Comparison of ENCODE assay signal across 2 cellular contexts in genomic region chr5:77778881-77779438, GRCh38.
A peak's percentile ranks its signal among the peaks of the same experiment; 100 is the strongest.
TF ChIP-seq lines count a peak whose summit lies in the region.

No MANE protein-coding gene starts in this region.

TF ChIP-seq in HCT116, 20 proteins besides CTCF, POLR2A, EP300 and RAD21 (continued from another document):
- no peak for TF ChIP-seq ATF3 (IDR thresholded peaks at IDR 0.05)
- no peak for TF ChIP-seq EZH2phosphoT487 (IDR thresholded peaks at IDR 0.05; ENCODE audit: borderline replicate concordance)
- TF ChIP-seq CBX3 (IDR thresholded peaks at IDR 0.05; ENCODE audit: low read depth): no peak
- no peak for TF ChIP-seq EGR1 (IDR thresholded peaks at IDR 0.05; ENCODE audit: low read depth)
- TF ChIP-seq CEBPB (IDR thresholded peaks at IDR 0.05; ENCODE audit: low read depth): no peak

TF ChIP-seq in K562, 482 proteins besides CTCF, POLR2A, EP300 and RAD21 (continued from another document and continues in another):
- TF ChIP-seq RBFOX2 (IDR thresholded peaks at IDR 0.05; ENCODE audit: low read depth, low read length): peak; percentile 58
- TF ChIP-seq ZNF766 (CRISPR knock-in tag; conservative IDR thresholded peaks at IDR 0.05): 0 out of 2 replicates have a peak, but pooled peaks have one; percentile 20
- peak in 1 of 2 experiments; percentile 83; a peak in 2 of 4 replicates for TF ChIP-seq ZMIZ1 (IDR thresholded peaks at IDR 0.05; ENCODE audit: low read depth in 2 of 2, low read length in 2 of 2)
- no peak for TF ChIP-seq GATA2 (CRISPR knock-in tag; IDR thresholded peaks at IDR 0.05)
- peak; percentile 72 for TF ChIP-seq TEAD4 (IDR thresholded peaks at IDR 0.05; ENCODE audit: low read length)
- TF ChIP-seq TEAD4 (CRISPR knock-in tag; IDR thresholded peaks at IDR 0.05; ENCODE audit: borderline replicate concordance): no peak
- TF ChIP-seq POLR2G (IDR thresholded peaks at IDR 0.05; ENCODE audit: low read depth, low read length): 0 out of 2 replicates have a peak, but pooled peaks have one; percentile 24
- TF ChIP-seq POLR3G (IDR thresholded peaks at IDR 0.05; ENCODE audit: extremely low read depth, insufficient read length, insufficient replicate concordance): no peak
- TF ChIP-seq STAT6 (CRISPR knock-in tag; IDR thresholded peaks at IDR 0.05): no peak
- TF ChIP-seq MAFF (IDR thresholded peaks at IDR 0.05; ENCODE audit: low read length): no peak
- TF ChIP-seq KDM5B (IDR thresholded peaks at IDR 0.05; ENCODE audit: insufficient replicate concordance, low read depth, low read length): peak; percentile 44
- TF ChIP-seq HNRNPUL1 (IDR thresholded peaks at IDR 0.05; ENCODE audit: low read length): no peak
- TF ChIP-seq HBP1 (CRISPR knock-in tag; IDR thresholded peaks at IDR 0.05): peak; percentile 84; the same call in 1 of the 2 replicates
- TF ChIP-seq CUX1 (CRISPR knock-in tag; IDR thresholded peaks at IDR 0.05): no peak
- TF ChIP-seq RFX1 (IDR thresholded peaks at IDR 0.05): peak; percentile 30; the same call in 1 of the 2 replicates
- peak; percentile 98 for TF ChIP-seq POLR2AphosphoS5 (IDR thresholded peaks at IDR 0.05; ENCODE audit: control insufficient read depth, insufficient read depth, low read depth, low read length)
- TF ChIP-seq SETDB1 (IDR thresholded peaks at IDR 0.05; ENCODE audit: low read length): no peak
- TF ChIP-seq ZNF347 (CRISPR knock-in tag; IDR thresholded peaks at IDR 0.05; ENCODE audit: low read depth): no peak
- TF ChIP-seq GTF2B (IDR thresholded peaks at IDR 0.05; ENCODE audit: extremely low read depth, insufficient read length): peak; percentile 75
- peak; percentile 70; the same call in 1 of the 2 replicates for TF ChIP-seq RNF2 (IDR thresholded peaks at IDR 0.05)
- peak; percentile 94; the same call in 1 of the 2 replicates for TF ChIP-seq ZBED1 (IDR thresholded peaks at IDR 0.05)
- TF ChIP-seq CBFB (CRISPR knock-in tag; IDR thresholded peaks at IDR 0.05): no peak
- peak; percentile 81 for TF ChIP-seq TBP (optimal IDR thresholded peaks at IDR 0.05; ENCODE audit: low read depth, low read length)
- TF ChIP-seq TBL1XR1 (IDR thresholded peaks at IDR 0.05; ENCODE audit: low read length in 2 of 2): 0 out of 4 replicates have a peak, but pooled peaks of 1 of the 2 experiments have one; percentile 49
- TF ChIP-seq CHD2 (IDR thresholded peaks at IDR 0.05; ENCODE audit: low read depth, low read length): 0 out of 2 replicates have a peak, but pooled peaks have one; percentile 41
- peak; percentile 64; the same call in 1 of the 2 replicates for TF ChIP-seq POLR2H (tag; IDR thresholded peaks at IDR 0.05; ENCODE audit: low read depth)
- peak; percentile 23; the same call in 1 of the 2 replicates for TF ChIP-seq ZNF316 (IDR thresholded peaks at IDR 0.05)
- peak; percentile 32; the same call in 1 of the 2 replicates for TF ChIP-seq MEF2A (IDR thresholded peaks at IDR 0.05; ENCODE audit: control insufficient read depth, low read depth, low read length)
- TF ChIP-seq GTF2F1 (IDR thresholded peaks at IDR 0.05; ENCODE audit: low read depth, low read length): peak; percentile 80; the same call in 1 of the 2 replicates
- TF ChIP-seq PML (IDR thresholded peaks at IDR 0.05; ENCODE audit: low read length): peak; percentile 98
- no peak for TF ChIP-seq TFAM (CRISPR knock-in tag; conservative IDR thresholded peaks at IDR 0.05)
- TF ChIP-seq REST (CRISPR knock-in tag; IDR thresholded peaks at IDR 0.05; ENCODE audit: low read depth): no peak
- 0 out of 2 replicates have a peak, but pooled peaks have one; percentile 28 for TF ChIP-seq NCOR1 (IDR thresholded peaks at IDR 0.05)
- peak in 1 of 2 experiments; percentile 91; a peak in 2 of 4 replicates for TF ChIP-seq SIN3A (IDR thresholded peaks at IDR 0.05; ENCODE audit: borderline replicate concordance in 2 of 2, control insufficient read depth in 1 of 2, low read depth in 2 of 2, low read length in 2 of 2)
- no peak for TF ChIP-seq PYGO2 (tag; IDR thresholded peaks at IDR 0.05)
- peak in 1 of 2 experiments; percentile 93; a peak in 2 of 4 replicates for TF ChIP-seq SRF (CRISPR knock-in tag; IDR thresholded peaks at IDR 0.05)
- peak; percentile 61; the same call in 1 of the 2 replicates for TF ChIP-seq GTF2E2 (tag; IDR thresholded peaks at IDR 0.05)
- peak in 1 of 2 experiments; percentile 94; a peak in 2 of 4 replicates for TF ChIP-seq BCLAF1 (IDR thresholded peaks at IDR 0.05; ENCODE audit: borderline replicate concordance in 1 of 2, control insufficient read depth in 1 of 2, low read depth in 2 of 2, low read length in 1 of 2)
- TF ChIP-seq MEF2D (tag; conservative IDR thresholded peaks at IDR 0.05; ENCODE audit: low read depth): no peak
